Comparison of ENCODE assay signal across 8 cellular contexts in the genomic region with DNA sequence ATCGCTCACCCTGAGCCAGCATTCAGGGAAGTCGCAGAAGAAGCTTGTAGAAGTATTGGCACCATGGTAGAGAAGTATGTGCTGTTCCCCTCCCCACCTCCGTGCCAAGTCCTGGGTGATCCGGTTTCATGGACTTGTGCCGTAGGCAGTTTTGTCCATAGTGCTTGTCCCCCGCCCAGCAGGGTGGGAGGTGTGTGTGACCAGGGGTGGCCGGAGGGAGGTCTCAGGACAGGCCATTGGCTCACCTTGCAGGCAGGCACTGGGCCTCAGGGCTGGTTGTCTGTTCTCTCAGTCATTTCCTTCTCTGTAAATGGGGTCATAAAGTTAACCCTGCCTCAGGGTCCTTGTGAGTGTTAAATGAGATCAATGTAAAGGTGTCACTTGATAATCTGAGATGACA.
DNase-seq lines count a peak whose midpoint lies in the region; ATAC-seq, FAIRE-seq and TF ChIP-seq lines count a peak whose summit lies in the region.
"Not testable (repeated sequence)": the region's sequence is repeated elsewhere in the genome, so short reads cannot be mapped to it uniquely, and the experiment has no call there.

No MANE protein-coding gene starts in this region.

- 96% methylated on average over 7 of the region's 7 CpGs for WGBS in GM12878 (ENCODE audit: insufficient coverage, insufficient replicate concordance, low lambda C conversion rate, missing lambda C conversion rate)
- WGBS in H1 (ENCODE audit: extremely low coverage in 1 of 2, insufficient coverage in 1 of 2, insufficient read length in 1 of 2, insufficient replicate concordance in 2 of 2, low coverage in 1 of 2, low lambda C conversion rate in 2 of 2, missing lambda C conversion rate in 1 of 2), 2 experiments = 69% methylated on average over 7 of the region's 7 CpGs; no CpG with 5 or more reads in 1 of the 2 experiments
- WGBS in mesendoderm (ENCODE audit: extremely low coverage, insufficient coverage, low lambda C conversion rate) = no CpG with 5 or more reads among the region's 7 CpGs

- not testable (repeated sequence) for H3K36me3 ChIP-seq in GM12878 (ENCODE audit: control insufficient read depth in 2 of 2, insufficient read depth in 2 of 2, low read length in 1 of 2); H1 (ENCODE audit: control insufficient read depth in 2 of 4, insufficient read depth in 4 of 4, low read length in 3 of 4); mesendoderm (ENCODE audit: control insufficient read depth, insufficient read depth, low read length)

- not testable (repeated sequence) for BruUV-seq in GM12878 (replicated peaks; lab: Mats Ljungman, UMichigan)

- H3K27me3 Mint-ChIP-seq in WTC11 (ENCODE audit: low read depth) = not testable (repeated sequence)

- peak; percentile 85 for FAIRE-seq in GM12892 (lab: Jason Lieb, UNC)
- peak; percentile 91 for FAIRE-seq in GM12878 (lab: Jason Lieb, UNC)
- FAIRE-seq in H1 (lab: Jason Lieb, UNC) = not testable (repeated sequence)

- intact Hi-C loops in GM12878 (cut with micrococcal nuclease; ENCODE audit: unreplicated experiment) = not testable (repeated sequence)

- H4K91ac ChIP-seq in H1 (replicated peaks; ENCODE audit: insufficient read length, low read length) = not testable (repeated sequence)

- not testable (repeated sequence) for H3K4me1 ChIP-seq in GM12878 (ENCODE audit: control insufficient read depth, insufficient read depth, low read length); H1 (replicated peaks in 1 of 4; ENCODE audit: control insufficient read depth in 3 of 4, insufficient read depth in 4 of 4, low read length in 3 of 4); mesendoderm (ENCODE audit: control insufficient read depth, low read depth, low read length)

- H3K27me3 ChIP-seq in GM12878 (replicated peaks in 1 of 2; ENCODE audit: control insufficient read depth in 2 of 2, insufficient read depth in 2 of 2, low read length in 1 of 2); H1 (replicated peaks in 1 of 4; ENCODE audit: control insufficient read depth in 3 of 4, extremely low read depth in 1 of 4, insufficient read depth in 3 of 4, low read length in 3 of 4); mesendoderm (ENCODE audit: insufficient read depth, low read length, poor library complexity): not testable (repeated sequence)

- H3K27ac ChIP-seq in GM12878 (ENCODE audit: control insufficient read depth, insufficient read depth); H1 (ENCODE audit: low read depth, low read length); mesendoderm (ENCODE audit: low read depth, low read length): not testable (repeated sequence)

- H4K20me1 ChIP-seq in GM12878 (ENCODE audit: control insufficient read depth, insufficient read depth); H1 (replicated peaks in 1 of 2; ENCODE audit: control insufficient read depth in 1 of 2, insufficient read depth in 2 of 2, low read length in 2 of 2): not testable (repeated sequence)

- TF ChIP-seq CTCF in WTC11 (IDR thresholded peaks at IDR 0.05); GM12878 (IDR thresholded peaks at IDR 0.05 in 2 of 3, conservative IDR thresholded peaks at IDR 0.05 in 1 of 3; ENCODE audit: control insufficient read depth in 2 of 3, extremely low read depth in 1 of 3, insufficient read depth in 1 of 3, low read depth in 3 of 3, low read length in 3 of 3); H1 (IDR thresholded peaks at IDR 0.05; ENCODE audit: control extremely low read depth in 1 of 3, insufficient read depth in 1 of 3, low read depth in 1 of 3, low read length in 3 of 3): not testable (repeated sequence)

- H3K79me2 ChIP-seq in GM12878 (ENCODE audit: control insufficient read depth, insufficient read depth, low read length); H1 (ENCODE audit: control insufficient read depth in 1 of 2, insufficient read depth in 2 of 2, low read length in 2 of 2); mesendoderm (ENCODE audit: control insufficient read depth, insufficient read depth, low read length): not testable (repeated sequence)

- not testable (repeated sequence) for TF ChIP-seq POLR2A in GM12892 (IDR thresholded peaks at IDR 0.05; ENCODE audit: low read depth, low read length); GM12878 (IDR thresholded peaks at IDR 0.05; ENCODE audit: low read depth, low read length); H1 (IDR thresholded peaks at IDR 0.05; ENCODE audit: control extremely low read depth in 1 of 2, low read depth in 2 of 2, low read length in 2 of 2)

- H3K36me3 Mint-ChIP-seq in WTC11 = not testable (repeated sequence)

- not testable (repeated sequence) for H3K23me2 ChIP-seq in H1 (ENCODE audit: low read depth, low read length)

- H3K14ac ChIP-seq in H1 (ENCODE audit: insufficient read length) = not testable (repeated sequence)

- H4K5ac ChIP-seq in H1 (ENCODE audit: insufficient read length, low read depth, low read length); mesendoderm (ENCODE audit: low read length): not testable (repeated sequence)

- H3K4me3 ChIP-seq in GM12878; H1 (ENCODE audit: extremely low read depth in 1 of 4, insufficient read depth in 2 of 4, low read depth in 3 of 4, low read length in 4 of 4); mesendoderm (ENCODE audit: low read length): not testable (repeated sequence)

- H2BK20ac ChIP-seq in H1 (ENCODE audit: low read length) = not testable (repeated sequence)

- peak overlapping the region; percentile 61 for H3K27ac Mint-ChIP-seq in WTC11

- not testable (repeated sequence) for H3K4ac ChIP-seq in H1 (replicated peaks; ENCODE audit: insufficient read length, low read depth, low read length); mesendoderm (ENCODE audit: low read depth, low read length)

- SMC1A ChIA-PET in GM12878 (lab: Charles Lee; ENCODE audit: uncharacterized antibody, unreplicated experiment) = not testable (repeated sequence)

- POLR2A ChIA-PET in WTC11 (lab: Charles Lee); GM12878 (lab: Charles Lee); H1 (lab: Charles Lee; ENCODE audit: partially characterized antibody): not testable (repeated sequence)

- peaks cover 20% of the 10 kb centered on the region for H3K4me1 Mint-ChIP-seq in WTC11

- H3K18ac ChIP-seq in H1 (ENCODE audit: extremely low read depth, low read length); mesendoderm (ENCODE audit: low read length): not testable (repeated sequence)

- not testable (repeated sequence) for H3K4me3 Mint-ChIP-seq in WTC11

- not testable (repeated sequence) for H2BK5ac ChIP-seq in H1 (ENCODE audit: low read depth, low read length); mesendoderm (ENCODE audit: low read length)

- not testable (repeated sequence) for H2AK5ac ChIP-seq in H1 (ENCODE audit: low read depth, low read length); mesendoderm (ENCODE audit: low read length)

- H3K56ac ChIP-seq in H1 (replicated peaks; ENCODE audit: insufficient read length, low read depth, low read length); mesendoderm (ENCODE audit: low read length): not testable (repeated sequence)

- H2BK120ac ChIP-seq in H1 (replicated peaks; ENCODE audit: low read depth, low read length); mesendoderm (ENCODE audit: low read depth, low read length): not testable (repeated sequence)

- not testable (repeated sequence) for H3K9me3 Mint-ChIP-seq in WTC11

- H3K9ac ChIP-seq in GM12878 (ENCODE audit: control insufficient read depth, insufficient read depth, low read length); H1 (replicated peaks in 1 of 4; ENCODE audit: extremely low read depth in 1 of 4, low read depth in 3 of 4, low read length in 3 of 4); mesendoderm (ENCODE audit: low read length): not testable (repeated sequence)

- peak overlapping the region; percentile 80; the same call in 1 of the 2 replicates for H4K8ac ChIP-seq in H1 (ENCODE audit: extremely low read depth, insufficient read depth, low read length)
- not testable (repeated sequence) for H4K8ac ChIP-seq in mesendoderm (ENCODE audit: low read depth, low read length)

- H3K4me2 ChIP-seq in GM12878 (ENCODE audit: control insufficient read depth, insufficient read depth); mesendoderm (ENCODE audit: low read length): not testable (repeated sequence)
- H3K4me2 ChIP-seq in H1 (ENCODE audit: insufficient read depth in 1 of 2, low read depth in 2 of 2, low read length in 2 of 2) = peak overlapping the region in 1 of 2 experiments; percentile 21; a peak in 1 of 4 replicates

- TF ChIP-seq EP300 in GM12878 (IDR thresholded peaks at IDR 0.05; ENCODE audit: borderline replicate concordance in 1 of 2, control insufficient read depth in 1 of 2, low read depth in 2 of 2, low read length in 2 of 2); H1 (IDR thresholded peaks at IDR 0.05; ENCODE audit: borderline replicate concordance in 1 of 2, low read depth in 2 of 2, low read length in 2 of 2): not testable (repeated sequence)

- RAD21 ChIA-PET in GM12878 (lab: Charles Lee; ENCODE audit: unreplicated experiment) = not testable (repeated sequence)

- H3K79me1 ChIP-seq in H1 (ENCODE audit: low read depth, low read length); mesendoderm (ENCODE audit: low read length): not testable (repeated sequence)

- not testable (repeated sequence) for H2BK15ac ChIP-seq in H1 (ENCODE audit: low read length); mesendoderm (replicated peaks; ENCODE audit: low read depth)

- CTCF ChIA-PET in WTC11 (lab: Charles Lee); GM12878 (lab: Yijun Ruan, JAX); H1 (lab: Charles Lee; ENCODE audit: partially characterized antibody): not testable (repeated sequence)

- not testable (repeated sequence) for H3K23ac ChIP-seq in H1 (ENCODE audit: insufficient read length); mesendoderm (ENCODE audit: low read length)

- H3K9me3 ChIP-seq in GM12878 (replicated peaks; ENCODE audit: control insufficient read depth, insufficient read depth, low read length); H1 (ENCODE audit: insufficient read depth in 2 of 2, low read depth in 1 of 2, low read length in 1 of 2): not testable (repeated sequence)

- TF ChIP-seq RAD21 in GM12878 (IDR thresholded peaks at IDR 0.05; ENCODE audit: insufficient read depth, low read depth, low read length); H1 (IDR thresholded peaks at IDR 0.05 in 1 of 2, conservative IDR thresholded peaks at IDR 0.05 in 1 of 2; ENCODE audit: low read depth in 2 of 2, low read length in 2 of 2): not testable (repeated sequence)

- H2BK12ac ChIP-seq in H1 (ENCODE audit: low read depth, low read length) = not testable (repeated sequence)

- H2AFZ ChIP-seq in GM12878 (ENCODE audit: control insufficient read depth, low read depth, low read length); H1 (ENCODE audit: low read length): not testable (repeated sequence)

- DNase-seq in ELF-1 (ENCODE audit: low read depth, low spot score) = peak; percentile 89
- DNase-seq in GM12892 (ENCODE audit: insufficient read length); WTC11 (ENCODE audit: low spot score); GM12878 (ENCODE audit: low read depth, low spot score); H1 (ENCODE audit: low read depth in 1 of 2, low spot score in 2 of 2): not testable (repeated sequence)
- DNase-seq in islet precursor cell = peak; percentile 58
- DNase-seq in mesendoderm = peak; percentile 35

- in situ Hi-C loops in GM12878 (cut with MboI) = not testable (repeated sequence)

- not testable (repeated sequence) for ATAC-seq in WTC11, GM12878
- ATAC-seq in esophagus mucosa = peak; percentile 26
